Comparison of ENCODE assay signal across 12 cellular contexts in genomic region chr20:54633903-54634302, GRCh38.
DNase-seq lines count a peak whose midpoint lies in the region; ATAC-seq and TF ChIP-seq lines count a peak whose summit lies in the region.
"Had no signal": no experiment of that assay in that cellular context is flagged by ENCODE, and none has a peak within 500 bp of the region (broad histone marks: within the 10 kb centered on the region; RNA-seq: fewer than 3 reads in every experiment).

No MANE protein-coding gene starts in this region.

- H3F3A ChIP-seq in PC-9 (ENCODE audit: insufficient read depth, low read depth): no peaks in the 10 kb centered on the region

- H3K4me3 Mint-ChIP-seq in memory B cell (peak overlapping the region; percentile 50), progenitor cell of endocrine pancreas (ENCODE audit: low read depth) (no peak overlapping the region)
- H3K4me3 Mint-ChIP-seq: activated naive CD4-positive, alpha-beta T cell treated with anti-CD3 and anti-CD28 coated beads, Interleukin-2, amount 50 U/mL, for 24 hours had no signal

- no peaks in the 10 kb centered on the region for H3K79me1 ChIP-seq in neuronal stem cell (ENCODE audit: low read depth, low read length)

- no peak overlapping the region for H3K23ac ChIP-seq in neuronal stem cell (ENCODE audit: low read depth, low read length, poor library complexity)

- CTCF ChIA-PET in PC-9 (lab: Charles Lee): no interaction called here

- H3K9me3 Mint-ChIP-seq in memory B cell (no peaks in the 10 kb centered on the region), progenitor cell of endocrine pancreas (ENCODE audit: low read depth) (no peaks in the 10 kb centered on the region)
- H3K9me3 Mint-ChIP-seq: activated naive CD4-positive, alpha-beta T cell treated with anti-CD3 and anti-CD28 coated beads, Interleukin-2, amount 50 U/mL, for 24 hours had no signal

- H3K4me1 Mint-ChIP-seq in memory B cell (peaks cover 11% of the 10 kb centered on the region), progenitor cell of endocrine pancreas (ENCODE audit: low read depth) (no peaks in the 10 kb centered on the region)
- H3K4me1 Mint-ChIP-seq: activated naive CD4-positive, alpha-beta T cell treated with anti-CD3 and anti-CD28 coated beads, Interleukin-2, amount 50 U/mL, for 24 hours had no signal

- H2BK5ac ChIP-seq in neuronal stem cell (ENCODE audit: low read length): no peak overlapping the region

- H3K14ac ChIP-seq in neuronal stem cell (ENCODE audit: low read length): no peak overlapping the region

- 69 to 72% methylated on average over 4 of the region's 4 CpGs for WGBS in lower leg skin, 2 donors
- no CpG with 5 or more reads among the region's 4 CpGs for WGBS in neuronal stem cell (ENCODE audit: extremely low coverage in 2 of 2, insufficient read length in 2 of 2, insufficient replicate concordance in 1 of 2), 2 donors

- H3K9me3 ChIP-seq in neuronal stem cell (replicated peaks in 1 of 2; ENCODE audit: control insufficient read depth in 2 of 2, insufficient read depth in 1 of 2, low read depth in 1 of 2, low read length in 2 of 2): no peaks in the 10 kb centered on the region
- no peaks in the 10 kb centered on the region for H3K9me3 ChIP-seq in PC-9 (ENCODE audit: insufficient read depth, low read depth)
- H3K9me3 ChIP-seq: psoas muscle had no signal

- no peak overlapping the region for H3K27ac ChIP-seq in neuronal stem cell (replicated peaks; ENCODE audit: low read length)
- no peak overlapping the region for H3K27ac ChIP-seq in PC-9
- H3K27ac ChIP-seq: psoas muscle had no signal

- H3K4me3 ChIP-seq in lower leg skin (ENCODE audit: low read depth, poor library complexity, severe bottlenecking): no peak overlapping the region
- no peak overlapping the region for H3K4me3 ChIP-seq in neuronal stem cell (ENCODE audit: low read length in 2 of 2)
- no peak overlapping the region for H3K4me3 ChIP-seq in PC-9
- H3K4me3 ChIP-seq: psoas muscle had no signal

- no peak for TF ChIP-seq CTCF in progenitor cell of endocrine pancreas (IDR thresholded peaks at IDR 0.05; ENCODE audit: unreplicated experiment)
- TF ChIP-seq CTCF in lower leg skin (IDR thresholded peaks at IDR 0.05): no peak
- TF ChIP-seq CTCF in PC-9 (conservative IDR thresholded peaks at IDR 0.05): no peak

- no peaks in the 10 kb centered on the region for H3K27me3 ChIP-seq in neuronal stem cell (ENCODE audit: control insufficient read depth in 3 of 3, insufficient read depth in 3 of 3, low read depth in 1 of 3, low read length in 3 of 3)
- peaks cover 46% of the 10 kb centered on the region for H3K27me3 ChIP-seq in PC-9 (ENCODE audit: insufficient read depth, low read depth)

- POLR2A ChIA-PET in PC-9 (lab: Charles Lee; ENCODE audit: unreplicated experiment): no interaction called here

- H3K27ac Mint-ChIP-seq in memory B cell (peak overlapping the region; percentile 45), progenitor cell of endocrine pancreas (no peak overlapping the region)
- H3K27ac Mint-ChIP-seq: activated naive CD4-positive, alpha-beta T cell treated with anti-CD3 and anti-CD28 coated beads, Interleukin-2, amount 50 U/mL, for 24 hours had no signal

- intact Hi-C loops in lower leg skin (cut with DNase I; ENCODE audit: low total_unique reads) (no loop called here), PC-9 (cut with micrococcal nuclease; ENCODE audit: unreplicated experiment) (no loop called here)

- ATAC-seq in GM19043 (IDR thresholded peaks at IDR 0.05; ENCODE audit: low read depth, unreplicated experiment) (peak; percentile 99), HG02588 (IDR thresholded peaks at IDR 0.05; ENCODE audit: unreplicated experiment) (peak; percentile 99), HG03457 (IDR thresholded peaks at IDR 0.05; ENCODE audit: unreplicated experiment) (peak; percentile 80), memory B cell (ENCODE audit: low read depth) (peak; percentile 93)
- ATAC-seq: psoas muscle had no signal

- H3K36me3 ChIP-seq in neuronal stem cell (replicated peaks in 1 of 2; ENCODE audit: control insufficient read depth in 2 of 2, insufficient read depth in 2 of 2, low read length in 2 of 2) (no peaks in the 10 kb centered on the region), PC-9 (ENCODE audit: low read depth) (no peaks in the 10 kb centered on the region)

- H2AK5ac ChIP-seq in neuronal stem cell (ENCODE audit: low read depth, low read length): no peak overlapping the region

- peak; percentile 11 to 26 for DNase-seq in memory B cell (ENCODE audit: low spot score in 2 of 2)
- no peak for DNase-seq in progenitor cell of endocrine pancreas (ENCODE audit: low spot score, unreplicated experiment)
- no peak for DNase-seq in lower leg skin (ENCODE audit: low spot score in 2 of 2)
- DNase-seq in neuronal stem cell (ENCODE audit: low spot score): no peak
- no peak for DNase-seq in PC-9
- DNase-seq: GDM1, IMR-90, psoas muscle had no signal

- H3K4me2 ChIP-seq in neuronal stem cell (ENCODE audit: insufficient read depth, low read length, poor library complexity, severe bottlenecking) (no peak overlapping the region), PC-9 (no peak overlapping the region)

- no peak overlapping the region for H3K9ac ChIP-seq in neuronal stem cell (ENCODE audit: low read depth, low read length, poor library complexity)

- H3K36me3 Mint-ChIP-seq in memory B cell: no peaks in the 10 kb centered on the region
- no peaks in the 10 kb centered on the region for H3K36me3 Mint-ChIP-seq in progenitor cell of endocrine pancreas (ENCODE audit: insufficient read depth)
- H3K36me3 Mint-ChIP-seq: activated naive CD4-positive, alpha-beta T cell treated with anti-CD3 and anti-CD28 coated beads, Interleukin-2, amount 50 U/mL, for 24 hours had no signal

- TF ChIP-seq POLR2A in lower leg skin (IDR thresholded peaks at IDR 0.05): no peak

- no peak overlapping the region for H4K91ac ChIP-seq in neuronal stem cell (ENCODE audit: low read depth, low read length, poor library complexity)

- no TSS peak for BruUV-seq in PC-9 (replicated peaks; lab: Mats Ljungman, UMichigan)

- H4K8ac ChIP-seq in neuronal stem cell (ENCODE audit: low read depth, low read length): no peak overlapping the region

- no peak overlapping the region for H2BK15ac ChIP-seq in neuronal stem cell (ENCODE audit: low read length)

- no peak overlapping the region for H2BK12ac ChIP-seq in neuronal stem cell (ENCODE audit: low read length)

- no peaks in the 10 kb centered on the region for H3K9me2 ChIP-seq in PC-9 (ENCODE audit: insufficient read depth)

- H3K27me3 Mint-ChIP-seq in memory B cell (peaks cover 2% of the 10 kb centered on the region), progenitor cell of endocrine pancreas (peaks cover 3% of the 10 kb centered on the region)

- H3K4me1 ChIP-seq in neuronal stem cell (ENCODE audit: control insufficient read depth in 2 of 2, insufficient read depth in 1 of 2, low read depth in 1 of 2, low read length in 2 of 2): no peaks in the 10 kb centered on the region
- no peaks in the 10 kb centered on the region for H3K4me1 ChIP-seq in PC-9 (replicated peaks; ENCODE audit: insufficient read depth)

- no peak overlapping the region for H3K4ac ChIP-seq in neuronal stem cell (ENCODE audit: low read length)

- H3K79me2 ChIP-seq in PC-9 (ENCODE audit: low read depth): no peaks in the 10 kb centered on the region

- H2AFZ ChIP-seq in neuronal stem cell (ENCODE audit: low read length): no peak overlapping the region
- no peak overlapping the region for H2AFZ ChIP-seq in PC-9

- no peaks in the 10 kb centered on the region for H4K20me1 ChIP-seq in PC-9 (ENCODE audit: insufficient read depth)

- no peak overlapping the region for H2BK120ac ChIP-seq in neuronal stem cell (ENCODE audit: low read depth, low read length)

- no peak overlapping the region for H3K18ac ChIP-seq in neuronal stem cell (ENCODE audit: low read length)

Comparison
In these comparisons a context has a peak if more than half of its experiments do, and no peak if none do; other contexts are left out.
1. DNase-seq: peak in memory B cell (2 of 2); none in progenitor cell of endocrine pancreas (single experiment), lower leg skin (0 of 2), neuronal stem cell (single experiment) and PC-9 (0 of 2).
2. Peak in every context shown above with its lines, with median percentiles within 50 percentile points of each other: ATAC-seq.